In the genomic region with DNA sequence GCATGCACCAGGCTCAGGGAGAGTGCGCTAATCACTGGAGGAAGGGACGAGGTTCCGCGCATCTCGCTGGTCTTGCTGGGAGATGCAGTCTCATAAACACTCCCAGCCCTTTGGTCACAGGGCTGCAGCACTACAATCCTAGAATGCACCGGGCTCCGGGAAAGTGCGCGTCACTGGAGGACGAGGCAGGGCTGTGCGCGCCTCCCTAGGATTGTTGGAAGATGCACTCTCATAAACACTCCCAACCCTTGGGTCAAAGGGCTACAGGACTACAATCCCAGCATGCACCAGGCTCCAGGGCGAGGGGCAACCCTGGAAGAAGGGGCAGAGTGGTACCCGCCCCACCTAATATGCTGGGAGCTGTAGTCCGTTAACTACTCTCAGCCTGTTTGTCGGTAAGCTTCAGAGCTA, we compare ENCODE assay signal across 9 cellular contexts. TPM values are rescaled to one million over a fixed set of nuclear protein-coding genes. Genes with fewer than 3 reads are reported as not detected.
DNase-seq lines count a peak whose midpoint lies in the region; ATAC-seq and TF ChIP-seq lines count a peak whose summit lies in the region.
"Not testable (repeated sequence)": the region's sequence is repeated elsewhere in the genome, so short reads cannot be mapped to it uniquely, and the experiment has no call there.
"Had no signal": no experiment of that assay in that cellular context is flagged by ENCODE, and none has a peak within 500 bp of the region (broad histone marks: within the 10 kb centered on the region; RNA-seq: fewer than 3 reads in every experiment).

No MANE protein-coding gene starts in this region.

- H3K4me3 ChIP-seq in breast epithelium = peak overlapping the region; percentile 45 to 70 (median 56)
- peak overlapping the region; percentile 59 to 64 (median 64) for H3K4me3 ChIP-seq in liver (ENCODE audit: low read depth in 1 of 3, low read length in 3 of 3)

- H3K27me3 ChIP-seq in breast epithelium; liver (ENCODE audit: control insufficient read depth in 4 of 4, insufficient read depth in 4 of 4, low read length in 3 of 4): not testable (repeated sequence)

- TF ChIP-seq RAD21 in liver (IDR thresholded peaks at IDR 0.05) = peak; percentile 5 to 14

- H3K9me3 ChIP-seq in breast epithelium; liver (ENCODE audit: control insufficient read depth in 4 of 4, low read length in 3 of 4): not testable (repeated sequence)

- H3K9me3 Mint-ChIP-seq in activated CD4-positive, alpha-beta T cell treated with anti-CD3 and anti-CD28 coated beads, Interleukin-2, amount 10 ng/mL, durations not matched to agents 24 days and 14 days = not testable (repeated sequence)

- not testable (repeated sequence) for H3K36me3 Mint-ChIP-seq in activated CD4-positive, alpha-beta T cell treated with anti-CD3 and anti-CD28 coated beads, Interleukin-2, amount 10 ng/mL, durations not matched to agents 24 days and 14 days (ENCODE audit: low read depth)

- H3K9ac ChIP-seq in liver (ENCODE audit: low read depth in 1 of 2, low read length in 2 of 2) = not testable (repeated sequence)

- not testable (repeated sequence) for TF ChIP-seq CTCF in breast epithelium (IDR thresholded peaks at IDR 0.05); liver (IDR thresholded peaks at IDR 0.05; ENCODE audit: low read depth, low read length, missing input control)

- not testable (repeated sequence) for TF ChIP-seq POLR2A in breast epithelium (IDR thresholded peaks at IDR 0.05)

- DNase-seq in AG20443 (ENCODE audit: low spot score) (peak; percentile 79), breast epithelium (ENCODE audit: low spot score in 2 of 2) (peak; percentile 65 to 75), foreskin melanocyte (peak; percentile 89), posterior cingulate gyrus (peak; percentile 87 to 99 (median 94))
- DNase-seq in activated CD4-positive, alpha-beta T cell treated with anti-CD3 and anti-CD28 coated beads, Interleukin-2, amount 10 ng/mL, durations not matched to agents 24 days and 14 days = peak; percentile 83
- DNase-seq in stimulated activated naive CD8-positive, alpha-beta T cell treated with anti-CD3 and anti-CD28 coated beads, Interleukin-15, Interleukin-2, amounts not matched to agents 100 U/mL and 50 U/mL, for 24 hours = peak; percentile 27

- peak; percentile 46 for ATAC-seq in HG02885 (IDR thresholded peaks at IDR 0.05; ENCODE audit: poor library complexity, unreplicated experiment)
- not testable (repeated sequence) for ATAC-seq in stimulated activated naive CD8-positive, alpha-beta T cell treated with anti-CD3 and anti-CD28 coated beads, Interleukin-15, Interleukin-2, amounts not matched to agents 100 U/mL and 50 U/mL, for 24 hours

- intact Hi-C loops in activated CD4-positive, alpha-beta T cell treated with anti-CD3 and anti-CD28 coated beads, Interleukin-2, amount 10 ng/mL, durations not matched to agents 24 days and 14 days (cut with micrococcal nuclease); breast epithelium (cut with DNase I; ENCODE audit: low total_unique reads): not testable (repeated sequence)
- intact Hi-C loops in posterior cingulate gyrus (cut with DNase I) = loop anchor here (5.0 kb wide), 1 partner anchor 349 kb away; no protein-coding TSS in a partner anchor

- WGBS in liver = under 1% methylated on average over 16 of the region's 16 CpGs

- peak overlapping the region; percentile 21 for H3K27ac Mint-ChIP-seq in activated CD4-positive, alpha-beta T cell treated with anti-CD3 and anti-CD28 coated beads, Interleukin-2, amount 10 ng/mL, durations not matched to agents 24 days and 14 days

- H3K36me3 ChIP-seq in breast epithelium; liver (ENCODE audit: control insufficient read depth in 4 of 4, insufficient read depth in 3 of 4, low read depth in 1 of 4, low read length in 3 of 4): not testable (repeated sequence)

- peak overlapping the region; percentile 91 for H3K4me3 Mint-ChIP-seq in activated CD4-positive, alpha-beta T cell treated with anti-CD3 and anti-CD28 coated beads, Interleukin-2, amount 10 ng/mL, durations not matched to agents 24 days and 14 days

- H3K27me3 Mint-ChIP-seq in activated CD4-positive, alpha-beta T cell treated with anti-CD3 and anti-CD28 coated beads, Interleukin-2, amount 10 ng/mL, durations not matched to agents 24 days and 14 days = not testable (repeated sequence)

- H3K27ac ChIP-seq in breast epithelium (peak overlapping the region in 1 of 2 donors; percentile 71), liver (ENCODE audit: low read depth in 1 of 2, low read length in 2 of 2) (peak overlapping the region in 1 of 2 donors; percentile 28)

- H3K4me1 Mint-ChIP-seq in activated CD4-positive, alpha-beta T cell treated with anti-CD3 and anti-CD28 coated beads, Interleukin-2, amount 10 ng/mL, durations not matched to agents 24 days and 14 days = not testable (repeated sequence)

- not testable (repeated sequence) for H3K4me1 ChIP-seq in breast epithelium; liver (ENCODE audit: control insufficient read depth in 4 of 4, insufficient read depth in 4 of 4, low read length in 3 of 4)

TF ChIP-seq in liver, 16 proteins besides CTCF, POLR2A, EP300 and RAD21:
- TF ChIP-seq RXRA (IDR thresholded peaks at IDR 0.05) = peak; percentile 61 to 67
- peak in 1 of 2 donors; percentile 23 for TF ChIP-seq JUND (IDR thresholded peaks at IDR 0.05)
- TF ChIP-seq, protein P1, sequence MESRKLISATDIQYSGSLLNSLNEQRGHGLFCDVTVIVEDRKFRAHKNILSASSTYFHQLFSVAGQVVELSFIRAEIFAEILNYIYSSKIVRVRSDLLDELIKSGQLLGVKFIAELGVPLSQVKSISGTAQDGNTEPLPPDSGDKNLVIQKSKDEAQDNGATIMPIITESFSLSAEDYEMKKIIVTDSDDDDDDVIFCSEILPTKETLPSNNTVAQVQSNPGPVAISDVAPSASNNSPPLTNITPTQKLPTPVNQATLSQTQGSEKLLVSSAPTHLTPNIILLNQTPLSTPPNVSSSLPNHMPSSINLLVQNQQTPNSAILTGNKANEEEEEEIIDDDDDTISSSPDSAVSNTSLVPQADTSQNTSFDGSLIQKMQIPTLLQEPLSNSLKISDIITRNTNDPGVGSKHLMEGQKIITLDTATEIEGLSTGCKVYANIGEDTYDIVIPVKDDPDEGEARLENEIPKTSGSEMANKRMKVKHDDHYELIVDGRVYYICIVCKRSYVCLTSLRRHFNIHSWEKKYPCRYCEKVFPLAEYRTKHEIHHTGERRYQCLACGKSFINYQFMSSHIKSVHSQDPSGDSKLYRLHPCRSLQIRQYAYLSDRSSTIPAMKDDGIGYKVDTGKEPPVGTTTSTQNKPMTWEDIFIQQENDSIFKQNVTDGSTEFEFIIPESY (IDR thresholded peaks at IDR 0.05) = peak; percentile 44
- peak; percentile 68 to 77 for TF ChIP-seq HNF4A (conservative IDR thresholded peaks at IDR 0.05)
- TF ChIP-seq GABPA (IDR thresholded peaks at IDR 0.05 in 1 of 2, conservative IDR thresholded peaks at IDR 0.05 in 1 of 2) = peak in 1 of 2 donors; percentile 61
- TF ChIP-seq, protein P2, sequence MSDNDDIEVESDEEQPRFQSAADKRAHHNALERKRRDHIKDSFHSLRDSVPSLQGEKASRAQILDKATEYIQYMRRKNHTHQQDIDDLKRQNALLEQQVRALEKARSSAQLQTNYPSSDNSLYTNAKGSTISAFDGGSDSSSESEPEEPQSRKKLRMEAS (IDR thresholded peaks at IDR 0.05) = peak; percentile 44
- TF ChIP-seq SP1 (IDR thresholded peaks at IDR 0.05) = peak; percentile 46
- TF ChIP-seq YY1 (IDR thresholded peaks at IDR 0.05) = peak; percentile 74

RNA-seq across cellular contexts. Expression of a gene that starts 23.0 kb away (rescaled TPM):
- not detected in 2 replicates for total RNA-seq in activated CD4-positive, alpha-beta T cell treated with anti-CD3 and anti-CD28 coated beads, Interleukin-2, amount 10 ng/mL, durations not matched to agents 24 days and 14 days
- total RNA-seq in breast epithelium (under 1 TPM in 1 of 3 donors, not detected in 2; 0.33 TPM), liver (not detected)
- not detected for polyA plus RNA-seq in liver
- total RNA-seq: Calu3 had no signal

Comparison
In these comparisons a context has a peak if more than half of its experiments do, and no peak if none do; other contexts are left out.
1. DNase-seq: peak in every context shown above with its lines; median percentile 94 in posterior cingulate gyrus; 89 in foreskin melanocyte; 83 in activated CD4-positive, alpha-beta T cell treated with anti-CD3 and anti-CD28 coated beads, Interleukin-2, amount 10 ng/mL, durations not matched to agents 24 days and 14 days; 79 in AG20443; 70 in breast epithelium; 27 in stimulated activated naive CD8-positive, alpha-beta T cell treated with anti-CD3 and anti-CD28 coated beads, Interleukin-15, Interleukin-2, amounts not matched to agents 100 U/mL and 50 U/mL, for 24 hours.